In genomic region chr16:75095204-75095621, GRCh38 we compare ENCODE assay signal across 21 cellular contexts. TPM values are rescaled to one million over a fixed set of nuclear protein-coding genes. Genes with fewer than 3 reads are reported as not detected.
DNase-seq lines count a peak whose midpoint lies in the region; ATAC-seq and TF ChIP-seq lines count a peak whose summit lies in the region.
"Had no signal": no experiment of that assay in that cellular context is flagged by ENCODE, and none has a peak within 500 bp of the region (broad histone marks: within the 10 kb centered on the region; RNA-seq: fewer than 3 reads in every experiment).

No MANE protein-coding gene starts in this region.

- no peak for TF ChIP-seq CTCF in GM13976 (IDR thresholded peaks at IDR 0.05; ENCODE audit: borderline replicate concordance, control extremely low read depth, extremely low read depth, insufficient read depth, missing control alignments)
- TF ChIP-seq CTCF in progenitor cell of endocrine pancreas (IDR thresholded peaks at IDR 0.05; ENCODE audit: unreplicated experiment) = no peak

- no peaks in the 10 kb centered on the region for H3K9me3 Mint-ChIP-seq in progenitor cell of endocrine pancreas (ENCODE audit: low read depth)
- H3K9me3 Mint-ChIP-seq: activated naive CD4-positive, alpha-beta T cell treated with anti-CD3 and anti-CD28 coated beads, Interleukin-2, amount 10 ng/mL, durations not matched to agents 7 days and 5 days; CD8-positive, alpha-beta T cell; type B pancreatic cell had no signal

- no peaks in the 10 kb centered on the region for H3K9me3 ChIP-seq in T-helper 17 cell (ENCODE audit: control insufficient read depth, low read length, poor library complexity, severe bottlenecking)
- H3K9me3 ChIP-seq: psoas muscle, stomach had no signal

- H3K27ac Mint-ChIP-seq in T-helper 17 cell (peak overlapping the region; percentile 98), progenitor cell of endocrine pancreas (peak overlapping the region; percentile 59)
- H3K27ac Mint-ChIP-seq: activated naive CD4-positive, alpha-beta T cell treated with anti-CD3 and anti-CD28 coated beads, Interleukin-2, amount 10 ng/mL, durations not matched to agents 7 days and 5 days; CD8-positive, alpha-beta T cell had no signal

- H3K27me3 Mint-ChIP-seq in T-helper 17 cell = no peaks in the 10 kb centered on the region
- no peaks in the 10 kb centered on the region for H3K27me3 Mint-ChIP-seq in progenitor cell of endocrine pancreas
- H3K27me3 Mint-ChIP-seq: activated naive CD4-positive, alpha-beta T cell treated with anti-CD3 and anti-CD28 coated beads, Interleukin-2, amount 10 ng/mL, durations not matched to agents 7 days and 5 days; type B pancreatic cell had no signal

- no peak for ATAC-seq in T-helper 17 cell
- ATAC-seq: CD8-positive, alpha-beta T cell; HCT116; psoas muscle had no signal

- in situ Hi-C loops in GM13976 (cut with MboI; ENCODE audit: low sequenced_read_pairs, unreplicated experiment) = no loop called here

- peak; percentile 47 for DNase-seq in GM13976 (ENCODE audit: low spot score)
- no peak for DNase-seq in T-helper 17 cell
- peak; percentile 47 for DNase-seq in epidermal melanocyte (ENCODE audit: insufficient read length, low spot score)
- no peak for DNase-seq in progenitor cell of endocrine pancreas (ENCODE audit: low spot score, unreplicated experiment)
- no peak for DNase-seq in NK-92 (lab: John Stamatoyannopoulos, UW; ENCODE audit: unreplicated experiment)
- no peak for DNase-seq in NCI-H1930 (lab: John Stamatoyannopoulos, UW)
- DNase-seq in retina = no peak
- DNase-seq: activated naive CD4-positive, alpha-beta T cell treated with anti-CD3 and anti-CD28 coated beads, Interleukin-2, amount 10 ng/mL, durations not matched to agents 7 days and 5 days; activated T-cell treated with anti-CD3 and anti-CD28 coated beads, Interleukin-2, amount 50 U/mL, for 1 hour; amniotic stem cell; CD8-positive, alpha-beta T cell; DMS53; GDM1; NCI-H1105 treated with DMSO at 0.1 percent for 48 hours; NCI-H2081 treated with DMSO at 0.1 percent for 48 hours; NCI-H446; psoas muscle; stimulated activated CD8-positive, alpha-beta memory T cell treated with anti-CD3 and anti-CD28 coated beads, Interleukin-4, amount 100 ng/mL, for 48 hours; stomach had no signal

- H3K4me3 Mint-ChIP-seq in T-helper 17 cell = no peak overlapping the region
- no peak overlapping the region for H3K4me3 Mint-ChIP-seq in progenitor cell of endocrine pancreas (ENCODE audit: low read depth)
- H3K4me3 Mint-ChIP-seq: activated naive CD4-positive, alpha-beta T cell treated with anti-CD3 and anti-CD28 coated beads, Interleukin-2, amount 10 ng/mL, durations not matched to agents 7 days and 5 days; CD8-positive, alpha-beta T cell; type B pancreatic cell had no signal

- H3K4me1 Mint-ChIP-seq in T-helper 17 cell (peaks cover 30% of the 10 kb centered on the region), progenitor cell of endocrine pancreas (ENCODE audit: low read depth) (peaks cover 23% of the 10 kb centered on the region)

- H3K36me3 Mint-ChIP-seq in T-helper 17 cell (ENCODE audit: low read depth) (peaks cover 2% of the 10 kb centered on the region), progenitor cell of endocrine pancreas (ENCODE audit: insufficient read depth) (peaks cover 1% of the 10 kb centered on the region)
- H3K36me3 Mint-ChIP-seq: activated naive CD4-positive, alpha-beta T cell treated with anti-CD3 and anti-CD28 coated beads, Interleukin-2, amount 10 ng/mL, durations not matched to agents 7 days and 5 days; CD8-positive, alpha-beta T cell had no signal

RNA-seq across cellular contexts. Expression of gene LDHD, which starts 21.4 kb away (rescaled TPM):
- under 1 TPM in 1 of 2 donors, not detected in 1; 0.62 TPM for total RNA-seq in T-helper 17 cell
- total RNA-seq in progenitor cell of endocrine pancreas = 0.64 and 0.89 TPM in 2 replicates
- total RNA-seq: CD8-positive, alpha-beta T cell had no signal

RNA-seq across cellular contexts. Expression of gene ZFP1, which starts 53.1 kb away (rescaled TPM):
- 10 to 100 TPM; 10.2 to 10.4 TPM for total RNA-seq in T-helper 17 cell
- total RNA-seq in progenitor cell of endocrine pancreas = 16.3 and 17.5 TPM in 2 replicates

Comparison
In these comparisons a context has a peak if more than half of its experiments do, and no peak if none do; other contexts are left out.
1. DNase-seq: peak in GM13976 (single experiment) and epidermal melanocyte (single experiment); none in T-helper 17 cell (0 of 3), progenitor cell of endocrine pancreas (single experiment), NK-92 (single experiment), NCI-H1930 (0 of 2) and retina (single experiment).